ENCODE assay signal across 15 cellular contexts in genomic region chr9:126162611-126163381, GRCh38.
"Had no signal": no experiment of that assay in that cellular context is flagged by ENCODE, and none has a peak within 500 bp of the region (broad histone marks: within the 10 kb centered on the region; RNA-seq: fewer than 3 reads in every experiment).

No MANE protein-coding gene starts in this region.

- H3K4me1 ChIP-seq: adrenal gland, colonic mucosa, esophagus muscularis mucosa, parathyroid adenoma had no signal

- H3K27me3 ChIP-seq: adrenal gland, colonic mucosa, thyroid gland had no signal

- H2AFZ ChIP-seq: parathyroid adenoma had no signal

- H3K36me3 ChIP-seq: adrenal gland, colonic mucosa, esophagus muscularis mucosa, thyroid gland had no signal

- H3K4me2 ChIP-seq: SK-N-SH had no signal

- ATAC-seq: activated CD8-positive, alpha-beta T cell treated with anti-CD3 and anti-CD28 coated beads for 36 hours; activated T-helper 17 cell treated with anti-CD3 and anti-CD28 coated beads, Interleukin-2, amount 50 U/mL, for 72 hours; stimulated activated memory B cell treated with anti-CD40 and anti-IgM and Interleukin-4, amounts not matched to agents 10 μg/mL and 1 μg/mL and 100 μg/mL, for 72 hours; T-cell had no signal

- H3K27ac ChIP-seq: adrenal gland, colonic mucosa, esophagus muscularis mucosa, parathyroid adenoma, thyroid gland, VCaP had no signal

- H3K4me3 ChIP-seq: adrenal gland, colonic mucosa, esophagus muscularis mucosa, thyroid gland had no signal

- DNase-seq: activated CD4-positive, alpha-beta T cell treated with anti-CD3 and anti-CD28 coated beads for 1 hour; activated CD8-positive, alpha-beta T cell treated with anti-CD3 and anti-CD28 coated beads for 36 hours; central memory CD4-positive, alpha-beta T cell; colonic mucosa; effector CD4-positive, alpha-beta T cell; SK-N-SH; stimulated activated CD4-positive, alpha-beta T cell treated with anti-CD3 and anti-CD28 coated beads, Interleukin-12 subunit alpha, Interleukin-12 subunit beta, amount 100 ng/mL, for 4 hours; thyroid gland had no signal

- H3K9ac ChIP-seq: parathyroid adenoma, SK-N-SH had no signal

- H3K9me3 ChIP-seq: adrenal gland, colonic mucosa, esophagus muscularis mucosa, SK-N-SH, thyroid gland had no signal
